Comparison of ENCODE assay signal across 2 cellular contexts in genomic region chr17:78766225-78766624, GRCh38.
A peak's percentile ranks its signal among the peaks of the same experiment; 100 is the strongest.
TF ChIP-seq lines count a peak whose summit lies in the region.

No MANE protein-coding gene starts in this region.

TF ChIP-seq in SK-N-SH, 30 proteins besides CTCF, POLR2A, EP300 and RAD21 (continued from another document):
- TF ChIP-seq REST (IDR thresholded peaks at IDR 0.05; ENCODE audit: low read depth, low read length) (no peak), TCF12 (IDR thresholded peaks at IDR 0.05) (0 out of 2 replicates have a peak, but pooled peaks have one; percentile 8), JUND (IDR thresholded peaks at IDR 0.05) (no peak), PBX3 (IDR thresholded peaks at IDR 0.05) (no peak), MXI1 (IDR thresholded peaks at IDR 0.05; ENCODE audit: low read depth, low read length) (no peak)

TF ChIP-seq in SK-N-SH treated with all-trans-retinoic acid at 6 μM for 48 hours, 23 proteins besides CTCF, POLR2A, EP300 and RAD21 (continued from another document):
- TF ChIP-seq CREB5 (CRISPR knock-in tag; IDR thresholded peaks at IDR 0.05; ENCODE audit: low read depth) (no peak), ZFP30 (CRISPR knock-in tag; IDR thresholded peaks at IDR 0.05) (no peak), PPARA (CRISPR knock-in tag; IDR thresholded peaks at IDR 0.05; ENCODE audit: borderline replicate concordance) (no peak), ZNF565 (CRISPR knock-in tag; conservative IDR thresholded peaks at IDR 0.05; ENCODE audit: low read depth) (no peak), ISL1 (CRISPR knock-in tag; IDR thresholded peaks at IDR 0.05) (no peak), ARNTL (CRISPR knock-in tag; IDR thresholded peaks at IDR 0.05; ENCODE audit: borderline replicate concordance, low read depth) (no peak), TOX (CRISPR knock-in tag; IDR thresholded peaks at IDR 0.05; ENCODE audit: borderline replicate concordance) (no peak), CSDC2 (CRISPR knock-in tag; IDR thresholded peaks at IDR 0.05) (no peak), ESRRG (CRISPR knock-in tag; IDR thresholded peaks at IDR 0.05) (no peak), RARB (CRISPR knock-in tag; IDR thresholded peaks at IDR 0.05) (no peak), CSRNP3 (CRISPR knock-in tag; IDR thresholded peaks at IDR 0.05) (no peak), ZFP3 (CRISPR knock-in tag; IDR thresholded peaks at IDR 0.05) (no peak)
